In the genomic region with DNA sequence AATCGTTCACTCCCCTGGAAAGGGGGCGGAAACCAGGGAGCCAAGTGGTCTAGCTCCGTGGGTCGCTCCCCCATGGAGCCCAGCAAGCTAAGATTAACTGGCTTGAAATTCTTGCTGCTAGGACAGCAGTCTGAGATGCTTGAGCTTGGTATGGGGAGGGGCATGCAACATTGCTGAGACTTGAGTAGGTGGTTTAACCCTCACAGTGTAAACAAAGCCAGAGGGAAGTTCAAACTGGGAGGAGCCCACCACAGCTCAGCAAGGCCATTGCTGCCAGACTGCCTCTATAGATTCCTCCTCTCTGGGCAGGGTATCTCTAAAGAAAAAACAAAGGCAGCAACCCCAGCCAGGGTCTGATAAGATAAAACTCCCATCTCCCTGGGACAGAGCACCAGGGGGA, we compare ENCODE assay signal across 23 cellular contexts. TPM values are rescaled to one million over a fixed set of nuclear protein-coding genes. Genes with fewer than 3 reads are reported as not detected.
A peak's percentile ranks its signal among the peaks of the same experiment; 100 is the strongest.
DNase-seq lines count a peak whose midpoint lies in the region; ATAC-seq and TF ChIP-seq lines count a peak whose summit lies in the region.
"Had no signal": no experiment of that assay in that cellular context is flagged by ENCODE, and none has a peak within 500 bp of the region (broad histone marks: within the 10 kb centered on the region; RNA-seq: fewer than 3 reads in every experiment).

No MANE protein-coding gene starts in this region.

- TF ChIP-seq CTCF in WTC11 (IDR thresholded peaks at IDR 0.05) = no peak

- no peaks in the 10 kb centered on the region for H3K27me3 Mint-ChIP-seq in WTC11 (ENCODE audit: low read depth)
- H3K27me3 Mint-ChIP-seq in activated CD8-positive, alpha-beta T cell treated with anti-CD3 and anti-CD28 coated beads, Interleukin-2, amount 10 ng/mL, durations not matched to agents 7 days and 5 days (ENCODE audit: low read depth) = no peaks in the 10 kb centered on the region
- H3K27me3 Mint-ChIP-seq: CD4-positive, alpha-beta memory T cell; IgD-negative memory B cell had no signal

- POLR2A ChIA-PET in WTC11 (lab: Charles Lee) = no interaction called here
- POLR2A ChIA-PET in activated CD8-positive, alpha-beta T cell treated with anti-CD3 and anti-CD28 coated beads, Interleukin-2, amount 10 ng/mL, durations not matched to agents 7 days and 5 days (lab: Charles Lee) = no interaction called here

- H3K9me3 Mint-ChIP-seq in WTC11 = peaks cover 12% of the 10 kb centered on the region
- H3K9me3 Mint-ChIP-seq in activated CD8-positive, alpha-beta T cell treated with anti-CD3 and anti-CD28 coated beads, Interleukin-2, amount 10 ng/mL, durations not matched to agents 7 days and 5 days (ENCODE audit: insufficient read depth) = peaks cover 19% of the 10 kb centered on the region

- ATAC-seq in WTC11 = peak; percentile 75
- ATAC-seq in activated CD8-positive, alpha-beta T cell treated with anti-CD3 and anti-CD28 coated beads, Interleukin-2, amount 10 ng/mL, durations not matched to agents 7 days and 5 days = no peak

- no peaks in the 10 kb centered on the region for H3K4me1 Mint-ChIP-seq in WTC11
- H3K4me1 Mint-ChIP-seq in activated CD8-positive, alpha-beta T cell treated with anti-CD3 and anti-CD28 coated beads, Interleukin-2, amount 10 ng/mL, durations not matched to agents 7 days and 5 days (ENCODE audit: low read depth) = no peaks in the 10 kb centered on the region
- H3K4me1 Mint-ChIP-seq: CD4-positive, alpha-beta memory T cell; IgD-negative memory B cell had no signal

- no peaks in the 10 kb centered on the region for H3K36me3 Mint-ChIP-seq in WTC11
- no peaks in the 10 kb centered on the region for H3K36me3 Mint-ChIP-seq in activated CD8-positive, alpha-beta T cell treated with anti-CD3 and anti-CD28 coated beads, Interleukin-2, amount 10 ng/mL, durations not matched to agents 7 days and 5 days (ENCODE audit: low read depth)
- H3K36me3 Mint-ChIP-seq: CD4-positive, alpha-beta memory T cell had no signal

- DNase-seq in OCI-M1 (lab: John Stamatoyannopoulos, UW) = peak; percentile 77
- no peak for DNase-seq in WTC11 (ENCODE audit: low spot score)
- peak; percentile 14 for DNase-seq in iris pigment epithelial cell (ENCODE audit: low read depth)
- DNase-seq in smooth muscle cell of the brain vasculature (ENCODE audit: low read depth, low spot score) = peak; percentile 23
- no peak for DNase-seq in activated CD4-positive, alpha-beta T cell treated with anti-CD3 and anti-CD28 coated beads, Interleukin-2, amount 50 U/mL, for 4 hours
- DNase-seq in activated CD8-positive, alpha-beta T cell treated with anti-CD3 and anti-CD28 coated beads, Interleukin-2, amount 10 ng/mL, durations not matched to agents 7 days and 5 days = no peak
- DNase-seq in epidermal melanocyte (ENCODE audit: insufficient read length, low spot score) = no peak
- DNase-seq: C1 segment of cervical spinal cord; CD4-positive, alpha-beta memory T cell; COR-L47; DMS79; EL; GF-D8; GOT3; HCEC 1CT; MM.1S; NCI-H2029 treated with DMSO at 0.1 percent for 48 hours; NCI-H2227 treated with DMSO at 0.1 percent for 48 hours; NCI-H69; SIG-M5 had no signal

- no peak overlapping the region for H3K4me3 Mint-ChIP-seq in WTC11
- H3K4me3 Mint-ChIP-seq in activated CD8-positive, alpha-beta T cell treated with anti-CD3 and anti-CD28 coated beads, Interleukin-2, amount 10 ng/mL, durations not matched to agents 7 days and 5 days = no peak overlapping the region
- H3K4me3 Mint-ChIP-seq: CD4-positive, alpha-beta memory T cell had no signal

- H3K27ac Mint-ChIP-seq in WTC11 = no peak overlapping the region
- H3K27ac Mint-ChIP-seq in activated CD8-positive, alpha-beta T cell treated with anti-CD3 and anti-CD28 coated beads, Interleukin-2, amount 10 ng/mL, durations not matched to agents 7 days and 5 days = no peak overlapping the region
- H3K27ac Mint-ChIP-seq: CD4-positive, alpha-beta memory T cell; IgD-negative memory B cell had no signal

- CTCF ChIA-PET in WTC11 (lab: Charles Lee) = no interaction called here
- CTCF ChIA-PET in activated CD8-positive, alpha-beta T cell treated with anti-CD3 and anti-CD28 coated beads, Interleukin-2, amount 10 ng/mL, durations not matched to agents 7 days and 5 days (lab: Charles Lee) = no interaction called here

TF ChIP-seq in WTC11, 78 proteins besides CTCF, POLR2A, EP300 and RAD21 (continues in another document):
- TF ChIP-seq, protein P1, sequence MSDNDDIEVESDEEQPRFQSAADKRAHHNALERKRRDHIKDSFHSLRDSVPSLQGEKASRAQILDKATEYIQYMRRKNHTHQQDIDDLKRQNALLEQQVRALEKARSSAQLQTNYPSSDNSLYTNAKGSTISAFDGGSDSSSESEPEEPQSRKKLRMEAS (CRISPR knock-in tag; IDR thresholded peaks at IDR 0.05) = no peak
- no peak for TF ChIP-seq MYBL2 (CRISPR knock-in tag; IDR thresholded peaks at IDR 0.05)
- TF ChIP-seq, protein P2, sequence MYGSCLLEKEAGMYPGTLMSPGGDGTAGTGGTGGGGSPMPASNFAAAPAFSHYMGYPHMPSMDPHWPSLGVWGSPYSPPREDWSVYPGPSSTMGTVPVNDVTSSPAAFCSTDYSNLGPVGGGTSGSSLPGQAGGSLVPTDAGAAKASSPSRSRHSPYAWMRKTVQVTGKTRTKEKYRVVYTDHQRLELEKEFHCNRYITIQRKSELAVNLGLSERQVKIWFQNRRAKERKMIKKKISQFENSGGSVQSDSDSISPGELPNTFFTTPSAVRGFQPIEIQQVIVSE (CRISPR knock-in tag; IDR thresholded peaks at IDR 0.05; ENCODE audit: borderline replicate concordance) = no peak
- no peak for TF ChIP-seq NR3C1 (CRISPR knock-in tag; conservative IDR thresholded peaks at IDR 0.05; ENCODE audit: low read depth)
- no peak for TF ChIP-seq GABPB1 (CRISPR knock-in tag; IDR thresholded peaks at IDR 0.05)
- no peak for TF ChIP-seq FOXP1 (CRISPR knock-in tag; IDR thresholded peaks at IDR 0.05; ENCODE audit: borderline replicate concordance)
- no peak for TF ChIP-seq SP1 (CRISPR knock-in tag; conservative IDR thresholded peaks at IDR 0.05)
- no peak for TF ChIP-seq OVOL2 (CRISPR knock-in tag; IDR thresholded peaks at IDR 0.05; ENCODE audit: borderline replicate concordance)
- TF ChIP-seq, protein P3, sequence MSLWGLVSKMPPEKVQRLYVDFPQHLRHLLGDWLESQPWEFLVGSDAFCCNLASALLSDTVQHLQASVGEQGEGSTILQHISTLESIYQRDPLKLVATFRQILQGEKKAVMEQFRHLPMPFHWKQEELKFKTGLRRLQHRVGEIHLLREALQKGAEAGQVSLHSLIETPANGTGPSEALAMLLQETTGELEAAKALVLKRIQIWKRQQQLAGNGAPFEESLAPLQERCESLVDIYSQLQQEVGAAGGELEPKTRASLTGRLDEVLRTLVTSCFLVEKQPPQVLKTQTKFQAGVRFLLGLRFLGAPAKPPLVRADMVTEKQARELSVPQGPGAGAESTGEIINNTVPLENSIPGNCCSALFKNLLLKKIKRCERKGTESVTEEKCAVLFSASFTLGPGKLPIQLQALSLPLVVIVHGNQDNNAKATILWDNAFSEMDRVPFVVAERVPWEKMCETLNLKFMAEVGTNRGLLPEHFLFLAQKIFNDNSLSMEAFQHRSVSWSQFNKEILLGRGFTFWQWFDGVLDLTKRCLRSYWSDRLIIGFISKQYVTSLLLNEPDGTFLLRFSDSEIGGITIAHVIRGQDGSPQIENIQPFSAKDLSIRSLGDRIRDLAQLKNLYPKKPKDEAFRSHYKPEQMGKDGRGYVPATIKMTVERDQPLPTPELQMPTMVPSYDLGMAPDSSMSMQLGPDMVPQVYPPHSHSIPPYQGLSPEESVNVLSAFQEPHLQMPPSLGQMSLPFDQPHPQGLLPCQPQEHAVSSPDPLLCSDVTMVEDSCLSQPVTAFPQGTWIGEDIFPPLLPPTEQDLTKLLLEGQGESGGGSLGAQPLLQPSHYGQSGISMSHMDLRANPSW (CRISPR knock-in tag; conservative IDR thresholded peaks at IDR 0.05; ENCODE audit: low read depth) = no peak
- TF ChIP-seq ZNF671 (CRISPR knock-in tag; IDR thresholded peaks at IDR 0.05) = no peak
- TF ChIP-seq NFYB (CRISPR knock-in tag; conservative IDR thresholded peaks at IDR 0.05; ENCODE audit: low read depth) = no peak
- TF ChIP-seq, protein P4, sequence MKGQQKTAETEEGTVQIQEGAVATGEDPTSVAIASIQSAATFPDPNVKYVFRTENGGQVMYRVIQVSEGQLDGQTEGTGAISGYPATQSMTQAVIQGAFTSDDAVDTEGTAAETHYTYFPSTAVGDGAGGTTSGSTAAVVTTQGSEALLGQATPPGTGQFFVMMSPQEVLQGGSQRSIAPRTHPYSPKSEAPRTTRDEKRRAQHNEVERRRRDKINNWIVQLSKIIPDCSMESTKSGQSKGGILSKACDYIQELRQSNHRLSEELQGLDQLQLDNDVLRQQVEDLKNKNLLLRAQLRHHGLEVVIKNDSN (CRISPR knock-in tag; IDR thresholded peaks at IDR 0.05) = no peak
- TF ChIP-seq, protein P5, sequence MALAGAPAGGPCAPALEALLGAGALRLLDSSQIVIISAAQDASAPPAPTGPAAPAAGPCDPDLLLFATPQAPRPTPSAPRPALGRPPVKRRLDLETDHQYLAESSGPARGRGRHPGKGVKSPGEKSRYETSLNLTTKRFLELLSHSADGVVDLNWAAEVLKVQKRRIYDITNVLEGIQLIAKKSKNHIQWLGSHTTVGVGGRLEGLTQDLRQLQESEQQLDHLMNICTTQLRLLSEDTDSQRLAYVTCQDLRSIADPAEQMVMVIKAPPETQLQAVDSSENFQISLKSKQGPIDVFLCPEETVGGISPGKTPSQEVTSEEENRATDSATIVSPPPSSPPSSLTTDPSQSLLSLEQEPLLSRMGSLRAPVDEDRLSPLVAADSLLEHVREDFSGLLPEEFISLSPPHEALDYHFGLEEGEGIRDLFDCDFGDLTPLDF (CRISPR knock-in tag; IDR thresholded peaks at IDR 0.05) = no peak
- no peak for TF ChIP-seq ZNF121 (CRISPR knock-in tag; IDR thresholded peaks at IDR 0.05)
- TF ChIP-seq, protein P6, sequence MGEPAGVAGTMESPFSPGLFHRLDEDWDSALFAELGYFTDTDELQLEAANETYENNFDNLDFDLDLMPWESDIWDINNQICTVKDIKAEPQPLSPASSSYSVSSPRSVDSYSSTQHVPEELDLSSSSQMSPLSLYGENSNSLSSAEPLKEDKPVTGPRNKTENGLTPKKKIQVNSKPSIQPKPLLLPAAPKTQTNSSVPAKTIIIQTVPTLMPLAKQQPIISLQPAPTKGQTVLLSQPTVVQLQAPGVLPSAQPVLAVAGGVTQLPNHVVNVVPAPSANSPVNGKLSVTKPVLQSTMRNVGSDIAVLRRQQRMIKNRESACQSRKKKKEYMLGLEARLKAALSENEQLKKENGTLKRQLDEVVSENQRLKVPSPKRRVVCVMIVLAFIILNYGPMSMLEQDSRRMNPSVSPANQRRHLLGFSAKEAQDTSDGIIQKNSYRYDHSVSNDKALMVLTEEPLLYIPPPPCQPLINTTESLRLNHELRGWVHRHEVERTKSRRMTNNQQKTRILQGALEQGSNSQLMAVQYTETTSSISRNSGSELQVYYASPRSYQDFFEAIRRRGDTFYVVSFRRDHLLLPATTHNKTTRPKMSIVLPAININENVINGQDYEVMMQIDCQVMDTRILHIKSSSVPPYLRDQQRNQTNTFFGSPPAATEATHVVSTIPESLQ (CRISPR knock-in tag; IDR thresholded peaks at IDR 0.05) = no peak

RNA-seq across cellular contexts. Expression of a gene that starts 43.2 kb away (rescaled TPM):
- total RNA-seq in WTC11 (2021) = 4.4 to 5.5 TPM (median 4.4 TPM) in 3 replicates
- total RNA-seq in activated CD8-positive, alpha-beta T cell treated with anti-CD3 and anti-CD28 coated beads, Interleukin-2, amount 10 ng/mL, durations not matched to agents 7 days and 5 days = not detected
- total RNA-seq: CD4-positive, alpha-beta memory T cell; NCI-H460; OCI-LY7 had no signal

Comparison
In these comparisons a context has a peak if more than half of its experiments do, and no peak if none do; other contexts are left out.
1. DNase-seq: peak in OCI-M1 (single experiment), iris pigment epithelial cell (single experiment) and smooth muscle cell of the brain vasculature (single experiment); none in WTC11 (single experiment), activated CD4-positive, alpha-beta T cell treated with anti-CD3 and anti-CD28 coated beads, Interleukin-2, amount 50 U/mL, for 4 hours (0 of 2), activated CD8-positive, alpha-beta T cell treated with anti-CD3 and anti-CD28 coated beads, Interleukin-2, amount 10 ng/mL, durations not matched to agents 7 days and 5 days (single experiment) and epidermal melanocyte (single experiment).